Comparison of ENCODE assay signal across 14 cellular contexts in genomic region chr16:55324491-55325447, GRCh38. TPM values are rescaled to one million over a fixed set of nuclear protein-coding genes. Genes with fewer than 3 reads are reported as not detected.
A peak's percentile ranks its signal among the peaks of the same experiment; 100 is the strongest.
DNase-seq lines count a peak whose midpoint lies in the region; ATAC-seq and TF ChIP-seq lines count a peak whose summit lies in the region.
"Had no signal": no experiment of that assay in that cellular context is flagged by ENCODE, and none has a peak within 500 bp of the region (broad histone marks: within the 10 kb centered on the region; RNA-seq: fewer than 3 reads in every experiment).

No MANE protein-coding gene starts in this region.

- POLR2A ChIA-PET in SK-N-SH (lab: Yijun Ruan, JAX), result no interaction called here

- no peaks in the 10 kb centered on the region for H3K36me3 Mint-ChIP-seq in mesothelial cell of epicardium

- no peaks in the 10 kb centered on the region for H3K79me2 ChIP-seq in SK-N-SH (ENCODE audit: insufficient read depth)

- H3K4me1 Mint-ChIP-seq in mesothelial cell of epicardium, result peaks cover 17% of the 10 kb centered on the region
- H3K4me1 Mint-ChIP-seq: immature natural killer cell had no signal

- no peaks in the 10 kb centered on the region for H4K20me1 ChIP-seq in SK-N-SH (ENCODE audit: insufficient read depth)

- H3K27ac Mint-ChIP-seq in mesothelial cell of epicardium, result no peak overlapping the region
- H3K27ac Mint-ChIP-seq: immature natural killer cell had no signal

- H3K27me3 Mint-ChIP-seq in mesothelial cell of epicardium (ENCODE audit: low read depth), result peaks cover 97% of the 10 kb centered on the region

- no peak for TF ChIP-seq RAD21 in SK-N-SH (IDR thresholded peaks at IDR 0.05; ENCODE audit: low read length)

- H3K4me1 ChIP-seq in SK-N-SH (ENCODE audit: control insufficient read depth in 1 of 2, insufficient read depth in 2 of 2, low read depth in 1 of 2, low read length in 1 of 2), result peaks cover 0 to 10% of the 10 kb centered on the region in 2 experiments; a peak in 2 of 4 replicates
- peaks cover 0 to 13% of the 10 kb centered on the region in 2 donors for H3K4me1 ChIP-seq in esophagus (ENCODE audit: control insufficient read depth in 2 of 2, insufficient read depth in 2 of 2, low read length in 1 of 2)
- no peaks in the 10 kb centered on the region for H3K4me1 ChIP-seq in aorta (ENCODE audit: control insufficient read depth in 1 of 2, insufficient read depth in 2 of 2, low read length in 2 of 2)
- H3K4me1 ChIP-seq: Peyer's patch had no signal

- TF ChIP-seq EP300 in SK-N-SH (IDR thresholded peaks at IDR 0.05; ENCODE audit: borderline replicate concordance in 1 of 2, low read depth in 1 of 2, low read length in 1 of 2), result no peak

- H3K27me3 ChIP-seq in SK-N-SH (ENCODE audit: insufficient read depth), result no peaks in the 10 kb centered on the region
- peaks cover 0 to 9% of the 10 kb centered on the region in 2 donors for H3K27me3 ChIP-seq in esophagus (ENCODE audit: control insufficient read depth in 1 of 2, insufficient read depth in 2 of 2, low read length in 2 of 2)
- no peaks in the 10 kb centered on the region for H3K27me3 ChIP-seq in aorta (ENCODE audit: control insufficient read depth in 1 of 2, insufficient read depth in 2 of 2, low read length in 1 of 2)

- H3K27ac ChIP-seq in SK-N-SH (ENCODE audit: low read depth in 2 of 2, low read length in 1 of 2), result no peak overlapping the region; a peak in 1 of 4 replicates
- H3K27ac ChIP-seq in esophagus (ENCODE audit: low read depth in 2 of 2, low read length in 1 of 2), result no peak overlapping the region
- H3K27ac ChIP-seq in aorta (ENCODE audit: low read depth in 1 of 2, low read length in 2 of 2), result no peak overlapping the region
- H3K27ac ChIP-seq: Peyer's patch had no signal

- ATAC-seq in SK-N-SH treated with all-trans-retinoic acid at 6 μM for 48 hours (no peak; the same call in 2 of the 3 replicates), aorta (ENCODE audit: low FRiP score) (peak; percentile 40), HG03442 (IDR thresholded peaks at IDR 0.05; ENCODE audit: unreplicated experiment) (no peak)

- H3K4me2 ChIP-seq in SK-N-SH, result no peak overlapping the region; the same call in 1 of the 2 replicates

- TF ChIP-seq CTCF in SK-N-SH (IDR thresholded peaks at IDR 0.05) (no peak), mesothelial cell of epicardium (IDR thresholded peaks at IDR 0.05; ENCODE audit: unreplicated experiment) (no peak)

- no peak overlapping the region for H3K9ac ChIP-seq in SK-N-SH

- H3K9me2 ChIP-seq in SK-N-SH, result no peaks in the 10 kb centered on the region

- H3K36me3 ChIP-seq in SK-N-SH (replicated peaks in 1 of 2; ENCODE audit: control insufficient read depth in 1 of 2, insufficient read depth in 2 of 2, low read length in 1 of 2) (no peaks in the 10 kb centered on the region), esophagus (ENCODE audit: control insufficient read depth in 2 of 2, insufficient read depth in 2 of 2, low read length in 1 of 2) (no peaks in the 10 kb centered on the region), aorta (ENCODE audit: control insufficient read depth in 1 of 2, insufficient read depth in 2 of 2, low read length in 1 of 2) (no peaks in the 10 kb centered on the region)
- H3K36me3 ChIP-seq: Peyer's patch had no signal

- CTCF ChIA-PET in SK-N-SH (lab: Yijun Ruan, JAX), result interaction anchor here (0.7 to 4.2 kb wide), 30 partner anchors 8 to 395 kb away, joined by 3 to 44 read pairs (median 6); partner anchors contain the start of gene IRX5

- H3K4me3 ChIP-seq in SK-N-SH (ENCODE audit: low read depth in 2 of 2, low read length in 1 of 2), result peak overlapping the region in 1 of 2 experiments; percentile 44; a peak in 2 of 4 replicates
- H3K4me3 ChIP-seq in esophagus (ENCODE audit: low read depth in 1 of 2, low read length in 2 of 2), result peak overlapping the region; percentile 17 to 36
- no peak overlapping the region for H3K4me3 ChIP-seq in aorta (ENCODE audit: low read length in 2 of 2)
- H3K4me3 ChIP-seq: Peyer's patch had no signal

- WGBS in SK-N-SH (ENCODE audit: low lambda C conversion rate), result 15% methylated on average over 25 of the region's 69 CpGs
- 4 to 5% methylated on average over 68 to 69 of the region's 69 CpGs for WGBS in esophagus, 2 donors
- 1% methylated on average over 61 to 69 of the region's 69 CpGs for WGBS in aorta, 2 donors

- H3K9me3 Mint-ChIP-seq in mesothelial cell of epicardium, result no peaks in the 10 kb centered on the region

- H3F3A ChIP-seq in SK-N-SH (replicated peaks; ENCODE audit: insufficient read depth), result no peaks in the 10 kb centered on the region

- DNase-seq in SK-N-SH (peak; percentile 68), mesothelial cell of epicardium (ENCODE audit: low spot score in 2 of 2, unreplicated experiment in 2 of 2) (no peak), aorta (no peak), NCI-H2029 (lab: John Stamatoyannopoulos, UW) (no peak), glomerular visceral epithelial cell (ENCODE audit: extremely low spot score) (no peak)
- DNase-seq: activated effector memory CD4-positive, alpha-beta T cell treated with anti-CD3 and anti-CD28 coated beads, Interleukin-2, amount 50 U/mL, for 16 hours; immature natural killer cell; NCI-H187 treated with DMSO at 0.1 percent for 48 hours; Peyer's patch had no signal

- peak overlapping the region; percentile 73 for H3K4me3 Mint-ChIP-seq in mesothelial cell of epicardium
- H3K4me3 Mint-ChIP-seq: immature natural killer cell had no signal

- intact Hi-C loops in aorta (cut with DNase I), result no loop called here

- H2AFZ ChIP-seq in SK-N-SH (ENCODE audit: low read depth), result no peak overlapping the region

- H3K9me3 ChIP-seq in SK-N-SH, result no peaks in the 10 kb centered on the region
- H3K9me3 ChIP-seq in esophagus (ENCODE audit: control insufficient read depth in 2 of 2, insufficient read depth in 1 of 2, low read depth in 1 of 2, low read length in 1 of 2), result peaks cover 0 to 2% of the 10 kb centered on the region in 2 donors
- no peaks in the 10 kb centered on the region for H3K9me3 ChIP-seq in aorta (ENCODE audit: control insufficient read depth, low read length)
- H3K9me3 ChIP-seq: Peyer's patch had no signal

TF ChIP-seq in SK-N-SH, 30 proteins besides CTCF, POLR2A, EP300 and RAD21 (continues in another document):
- TF ChIP-seq FOXM1 (IDR thresholded peaks at IDR 0.05; ENCODE audit: low read depth), result no peak
- TF ChIP-seq FOXJ3 (CRISPR knock-in tag; IDR thresholded peaks at IDR 0.05), result no peak
- no peak for TF ChIP-seq NFIC (IDR thresholded peaks at IDR 0.05; ENCODE audit: borderline replicate concordance)
- TF ChIP-seq TEAD4 (IDR thresholded peaks at IDR 0.05; ENCODE audit: borderline replicate concordance, insufficient read depth), result no peak
- no peak for TF ChIP-seq RXRA (IDR thresholded peaks at IDR 0.05; ENCODE audit: borderline replicate concordance, low read depth)
- no peak for TF ChIP-seq TCF12 (IDR thresholded peaks at IDR 0.05)
- TF ChIP-seq POLR2AphosphoS5 (IDR thresholded peaks at IDR 0.05; ENCODE audit: low read depth, low read length), result no peak
- no peak for TF ChIP-seq MEF2A (IDR thresholded peaks at IDR 0.05; ENCODE audit: borderline replicate concordance, low read depth)
- no peak for TF ChIP-seq MXI1 (IDR thresholded peaks at IDR 0.05; ENCODE audit: low read depth, low read length)

TF ChIP-seq in SK-N-SH treated with all-trans-retinoic acid at 6 μM for 48 hours, 23 proteins besides CTCF, POLR2A, EP300 and RAD21 (continues in another document):
- TF ChIP-seq ZC3H10 (CRISPR knock-in tag; IDR thresholded peaks at IDR 0.05) (no peak), ARNTL (CRISPR knock-in tag; IDR thresholded peaks at IDR 0.05; ENCODE audit: borderline replicate concordance, low read depth) (no peak), RARB (CRISPR knock-in tag; IDR thresholded peaks at IDR 0.05) (no peak), PATZ1 (CRISPR knock-in tag; IDR thresholded peaks at IDR 0.05; ENCODE audit: borderline replicate concordance) (no peak), ISL1 (CRISPR knock-in tag; IDR thresholded peaks at IDR 0.05) (no peak), ESRRG (CRISPR knock-in tag; IDR thresholded peaks at IDR 0.05) (no peak), ZNF565 (CRISPR knock-in tag; conservative IDR thresholded peaks at IDR 0.05; ENCODE audit: low read depth) (no peak), ZNF70 (CRISPR knock-in tag; IDR thresholded peaks at IDR 0.05) (no peak), CSDC2 (CRISPR knock-in tag; IDR thresholded peaks at IDR 0.05) (no peak), ZFP3 (CRISPR knock-in tag; IDR thresholded peaks at IDR 0.05) (no peak)

RNA-seq across cellular contexts. Expression of gene IRX6, which starts 0.8 kb away (rescaled TPM):
- polyA plus RNA-seq in SK-N-SH (2012; rRNA removed) (not detected in 2 replicates), esophagus (under 1 TPM; 0.14 to 0.75 TPM), aorta (not detected)
- 0.01 TPM in 2 replicates for polyA plus RNA-seq in SK-N-SH (2012; cell fraction: cytosol; rRNA removed)
- 0.10 and 0.13 TPM in 2 replicates for polyA plus RNA-seq in SK-N-SH (2012; cell fraction: nucleus; rRNA removed)
- total RNA-seq in mesothelial cell of epicardium (0.34 to 0.44 TPM (median 0.38 TPM) in 3 replicates), aorta (under 1 TPM; 0.12 to 0.16 TPM)
- total RNA-seq: dermis microvascular lymphatic vessel endothelial cell, HT1080 had no signal
- polyA plus RNA-seq: immature natural killer cell had no signal

Comparison
In these comparisons a context has a peak if more than half of its experiments do, and no peak if none do; other contexts are left out.
1. H3K4me3 ChIP-seq: peak in esophagus (2 of 2); none in aorta (0 of 2).